Comparison of ENCODE assay signal across 14 cellular contexts in the genomic region with DNA sequence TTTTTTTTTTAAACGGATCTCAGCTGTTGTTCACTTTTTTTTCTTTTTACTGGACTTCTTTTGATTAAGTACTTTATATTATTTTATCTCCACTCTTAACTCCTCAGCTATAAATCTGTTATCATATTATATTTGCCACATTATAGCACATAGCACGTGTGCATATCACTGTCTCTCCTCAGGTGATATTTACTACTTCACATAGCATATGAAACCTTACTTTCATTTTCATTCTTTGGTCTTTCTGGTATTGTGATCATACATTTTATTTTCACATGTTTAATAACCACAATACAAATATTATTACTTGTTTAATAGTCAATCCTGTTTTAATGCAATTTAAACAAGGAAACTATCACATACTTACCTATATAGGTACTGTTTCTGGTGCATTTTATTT.
DNase-seq lines count a peak whose midpoint lies in the region; ATAC-seq and TF ChIP-seq lines count a peak whose summit lies in the region.
"Had no signal": no experiment of that assay in that cellular context is flagged by ENCODE, and none has a peak within 500 bp of the region (broad histone marks: within the 10 kb centered on the region; RNA-seq: fewer than 3 reads in every experiment).

No MANE protein-coding gene starts in this region.

- no peaks in the 10 kb centered on the region for H3K36me3 Mint-ChIP-seq in CD8-positive, alpha-beta memory T cell

- ATAC-seq in GM21367 (IDR thresholded peaks at IDR 0.05; ENCODE audit: unreplicated experiment) (peak; percentile 56), HG03565 (IDR thresholded peaks at IDR 0.05; ENCODE audit: unreplicated experiment) (peak; percentile 73), HG02938 (IDR thresholded peaks at IDR 0.05; ENCODE audit: unreplicated experiment) (no peak), GM19328 (IDR thresholded peaks at IDR 0.05; ENCODE audit: unreplicated experiment) (no peak)

- H3K4me3 Mint-ChIP-seq in CD8-positive, alpha-beta memory T cell = peak overlapping the region in 4 of 7 donors; percentile 2 to 23 (median 14)

- CTCF ChIA-PET in CD8-positive, alpha-beta memory T cell (lab: Charles Lee) = no interaction called here

- no peaks in the 10 kb centered on the region for H3K36me3 ChIP-seq in CD8-positive, alpha-beta memory T cell (ENCODE audit: insufficient read depth, low read length)
- H3K36me3 ChIP-seq: SJSA1, uterus had no signal

- POLR2A ChIA-PET in CD8-positive, alpha-beta memory T cell (lab: Charles Lee) = no interaction called here

- no peaks in the 10 kb centered on the region for H3K27me3 Mint-ChIP-seq in CD8-positive, alpha-beta memory T cell

- TF ChIP-seq CTCF in fibroblast of pulmonary artery (IDR thresholded peaks at IDR 0.05; ENCODE audit: low read length, missing control alignments) = no peak

- peaks cover 0 to 2% (median 0%) of the 10 kb centered on the region in 3 donors for H3K4me1 Mint-ChIP-seq in CD8-positive, alpha-beta memory T cell

- no peaks in the 10 kb centered on the region for H3K9me3 Mint-ChIP-seq in CD8-positive, alpha-beta memory T cell

- no peaks in the 10 kb centered on the region for H3K9me3 ChIP-seq in CD8-positive, alpha-beta memory T cell (ENCODE audit: low read length)
- H3K9me3 ChIP-seq: SJSA1, uterus had no signal

- H3K4me3 ChIP-seq in CD8-positive, alpha-beta memory T cell (ENCODE audit: low read length) = no peak overlapping the region
- peak overlapping the region; percentile 51 for H3K4me3 ChIP-seq in fibroblast of pulmonary artery (replicated peaks; ENCODE audit: low read depth, low read length)
- H3K4me3 ChIP-seq: SJSA1, uterus had no signal

- peak overlapping the region; percentile 6 for H3K27ac ChIP-seq in CD8-positive, alpha-beta memory T cell (ENCODE audit: low read depth, low read length)
- H3K27ac ChIP-seq: SJSA1, uterus had no signal

- peak overlapping the region in 1 of 8 donors; percentile 21 for H3K27ac Mint-ChIP-seq in CD8-positive, alpha-beta memory T cell

- H3K27me3 ChIP-seq in CD8-positive, alpha-beta memory T cell (ENCODE audit: insufficient read depth, low read length, poor library complexity, severe bottlenecking) = no peaks in the 10 kb centered on the region
- H3K27me3 ChIP-seq: SJSA1, uterus had no signal

- H3K4me1 ChIP-seq in CD8-positive, alpha-beta memory T cell (ENCODE audit: insufficient read depth, low read length) = no peaks in the 10 kb centered on the region
- H3K4me1 ChIP-seq: SJSA1, uterus had no signal

- no peak for DNase-seq in CD8-positive, alpha-beta memory T cell
- DNase-seq in fibroblast of pulmonary artery (ENCODE audit: low read depth) (no peak), NCI-H526 (lab: John Stamatoyannopoulos, UW) (no peak), NCI-H69 (lab: John Stamatoyannopoulos, UW) (no peak)
- DNase-seq: activated T-cell treated with anti-CD3 and anti-CD28 coated beads for 4 hours; cerebellar nuclear complex; NCI-H146; stimulated activated CD4-positive, alpha-beta T cell treated with anti-CD3 and anti-CD28 coated beads, Interleukin-4, amount 100 ng/mL, for 4 hours; uterus had no signal

Comparison
In these comparisons a context has a peak if more than half of its experiments do, and no peak if none do; other contexts are left out.
1. ATAC-seq: peak in GM21367 (single experiment) and HG03565 (single experiment); none in HG02938 (single experiment) and GM19328 (single experiment).